In the genomic region with DNA sequence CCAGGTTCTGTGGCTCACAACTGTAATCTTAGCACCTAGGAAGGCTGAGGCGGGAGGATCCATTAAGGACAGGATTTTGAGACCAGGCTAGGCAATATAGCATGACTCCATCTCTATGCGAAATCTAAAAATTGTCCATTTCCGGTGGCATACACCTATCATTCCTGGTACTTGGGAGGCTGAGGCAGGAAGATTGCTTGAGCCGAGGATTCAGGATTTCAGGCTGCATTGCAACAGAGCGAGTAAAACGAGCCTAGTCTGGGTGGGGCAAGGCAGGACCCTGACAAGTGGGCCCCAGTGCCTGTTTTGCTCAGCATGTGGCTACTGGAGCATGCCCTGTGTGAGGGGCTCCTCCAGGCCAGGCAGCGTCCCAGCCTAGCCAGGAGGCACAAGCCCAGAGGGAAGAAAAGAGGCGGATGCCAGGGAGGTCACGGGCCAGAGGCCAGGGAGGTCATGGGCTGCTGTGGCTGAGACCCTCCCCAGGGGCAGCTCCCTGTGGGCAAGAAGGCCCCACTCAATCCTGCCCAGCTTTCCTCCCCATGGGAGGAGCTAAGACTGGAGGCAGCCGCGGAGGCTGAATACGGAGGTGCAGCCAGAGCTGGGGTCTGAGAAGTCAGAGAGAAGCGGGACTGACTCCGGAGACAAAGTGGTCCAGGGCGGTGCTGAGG, we compare ENCODE assay signal across 28 cellular contexts. TPM values are rescaled to one million over a fixed set of nuclear protein-coding genes. Genes with fewer than 3 reads are reported as not detected.
"Had no signal": no experiment of that assay in that cellular context is flagged by ENCODE, and none has a peak within 500 bp of the region (broad histone marks: within the 10 kb centered on the region; RNA-seq: fewer than 3 reads in every experiment).

No MANE protein-coding gene starts in this region.

- H3K4me2 ChIP-seq: hepatocyte had no signal

- H2AFZ ChIP-seq: hepatocyte had no signal

- ATAC-seq: activated CD4-positive, CD25-positive, alpha-beta regulatory T cell treated with anti-CD3 and anti-CD28 coated beads, Interleukin-2, amount 50 U/mL, for 24 hours; activated naive CD8-positive, alpha-beta T cell treated with anti-CD3 and anti-CD28 coated beads, Interleukin-2, amount 50 U/mL, for 24 hours; gastrocnemius medialis; naive thymus-derived CD4-positive, alpha-beta T cell; right cardiac atrium had no signal

- H3K36me3 ChIP-seq: gastrocnemius medialis, spleen, tibial nerve, WERI-Rb-1 had no signal

- H3K4me1 ChIP-seq: gastrocnemius medialis, tibial nerve had no signal

- H3K4me3 ChIP-seq: gastrocnemius medialis, hepatocyte, spleen, tibial nerve had no signal

- H3K79me2 ChIP-seq: hepatocyte had no signal

- DNase-seq: activated CD4-positive, alpha-beta memory T cell treated with anti-CD3 and anti-CD28 coated beads, Interleukin-2, amount 10 ng/mL, durations not matched to agents 7 days and 5 days; activated CD4-positive, alpha-beta T cell treated with anti-CD3 and anti-CD28 coated beads, Interleukin-2, amount 10 ng/mL, durations not matched to agents 24 days and 14 days; activated CD8-positive, alpha-beta memory T cell treated with anti-CD3 and anti-CD28 coated beads, Interleukin-2, amount 50 U/mL, for 48 hours; activated gamma-delta T cell; activated naive CD4-positive, alpha-beta T cell treated with anti-CD3 and anti-CD28 coated beads, Interleukin-2, amount 50 U/mL, for 16 hours; activated naive CD8-positive, alpha-beta T cell treated with anti-CD3 and anti-CD28 coated beads, Interleukin-2, amount 50 U/mL, for 24 hours; activated T-cell treated with anti-CD3 and anti-CD28 coated beads, Interleukin-2, amount 50 U/mL, for 24 hours; amygdala; dermis blood vessel endothelial cell; effector CD8-positive, alpha-beta T cell; erythroblast; gastrocnemius medialis; midbrain; naive thymus-derived CD4-positive, alpha-beta T cell; right cardiac atrium; stimulated activated naive CD4-positive, alpha-beta T cell; WERI-Rb-1 had no signal

- H3K27me3 ChIP-seq: gastrocnemius medialis, hepatocyte had no signal

- H3K36me3 Mint-ChIP-seq: naive thymus-derived CD4-positive, alpha-beta T cell had no signal

- H3K4me3 Mint-ChIP-seq: activated CD4-positive, alpha-beta memory T cell treated with anti-CD3 and anti-CD28 coated beads, Interleukin-2, amount 10 ng/mL, durations not matched to agents 7 days and 5 days; activated CD4-positive, alpha-beta T cell treated with anti-CD3 and anti-CD28 coated beads, Interleukin-2, amount 10 ng/mL, durations not matched to agents 24 days and 14 days; activated naive CD8-positive, alpha-beta T cell treated with anti-CD3 and anti-CD28 coated beads, Interleukin-2, amount 50 U/mL, for 24 hours; activated T-cell treated with anti-CD3 and anti-CD28 coated beads, Interleukin-2, amount 50 U/mL, for 24 hours had no signal

- H3K27ac ChIP-seq: gastrocnemius medialis, hepatocyte, spleen, tibial nerve, WERI-Rb-1 had no signal

- H3K27ac Mint-ChIP-seq: activated CD4-positive, alpha-beta memory T cell treated with anti-CD3 and anti-CD28 coated beads, Interleukin-2, amount 10 ng/mL, durations not matched to agents 7 days and 5 days; activated CD4-positive, alpha-beta T cell treated with anti-CD3 and anti-CD28 coated beads, Interleukin-2, amount 10 ng/mL, durations not matched to agents 24 days and 14 days; activated naive CD8-positive, alpha-beta T cell treated with anti-CD3 and anti-CD28 coated beads, Interleukin-2, amount 50 U/mL, for 24 hours; activated T-cell treated with anti-CD3 and anti-CD28 coated beads, Interleukin-2, amount 50 U/mL, for 24 hours had no signal

- H3K9me3 ChIP-seq: gastrocnemius medialis, spleen, tibial nerve had no signal

- H3K9me3 Mint-ChIP-seq: activated CD4-positive, alpha-beta memory T cell treated with anti-CD3 and anti-CD28 coated beads, Interleukin-2, amount 10 ng/mL, durations not matched to agents 7 days and 5 days; activated CD4-positive, alpha-beta T cell treated with anti-CD3 and anti-CD28 coated beads, Interleukin-2, amount 10 ng/mL, durations not matched to agents 24 days and 14 days; activated naive CD8-positive, alpha-beta T cell treated with anti-CD3 and anti-CD28 coated beads, Interleukin-2, amount 50 U/mL, for 24 hours; activated T-cell treated with anti-CD3 and anti-CD28 coated beads, Interleukin-2, amount 50 U/mL, for 24 hours; naive thymus-derived CD4-positive, alpha-beta T cell had no signal

RNA-seq across cellular contexts. Expression of a gene that starts 8.4 kb away (rescaled TPM):
- total RNA-seq: activated CD4-positive, alpha-beta memory T cell treated with anti-CD3 and anti-CD28 coated beads, Interleukin-2, amount 10 ng/mL, durations not matched to agents 7 days and 5 days; activated CD4-positive, alpha-beta T cell treated with anti-CD3 and anti-CD28 coated beads, Interleukin-2, amount 10 ng/mL, durations not matched to agents 24 days and 14 days; bronchial epithelial cell; dermis blood vessel endothelial cell; gastrocnemius medialis; kidney epithelial cell; lower leg skin; naive thymus-derived CD4-positive, alpha-beta T cell; omental fat pad; right cardiac atrium; spleen; T-helper 1 cell treated with Interleukin-12 subunit alpha and Interleukin-12 subunit beta and Interleukin-4 antibody, amounts not matched to agents 30 ng/mL and 1 ng/mL, for 36 hours; temporal lobe; urinary bladder had no signal

RNA-seq across cellular contexts. Expression of a gene that starts 21.8 kb away (rescaled TPM):
- total RNA-seq: activated CD4-positive, alpha-beta memory T cell treated with anti-CD3 and anti-CD28 coated beads, Interleukin-2, amount 10 ng/mL, durations not matched to agents 7 days and 5 days; activated CD4-positive, alpha-beta T cell treated with anti-CD3 and anti-CD28 coated beads, Interleukin-2, amount 10 ng/mL, durations not matched to agents 24 days and 14 days; dermis blood vessel endothelial cell; gastrocnemius medialis; T-helper 1 cell treated with Interleukin-12 subunit alpha and Interleukin-12 subunit beta and Interleukin-4 antibody, amounts not matched to agents 30 ng/mL and 1 ng/mL, for 36 hours had no signal

RNA-seq across cellular contexts. Expression of a gene that starts 39.2 kb away (rescaled TPM):
- total RNA-seq: activated CD4-positive, alpha-beta T cell treated with anti-CD3 and anti-CD28 coated beads, Interleukin-2, amount 10 ng/mL, durations not matched to agents 24 days and 14 days; kidney epithelial cell had no signal
